8 cellular contexts compared by ENCODE assay signal in the genomic region with DNA sequence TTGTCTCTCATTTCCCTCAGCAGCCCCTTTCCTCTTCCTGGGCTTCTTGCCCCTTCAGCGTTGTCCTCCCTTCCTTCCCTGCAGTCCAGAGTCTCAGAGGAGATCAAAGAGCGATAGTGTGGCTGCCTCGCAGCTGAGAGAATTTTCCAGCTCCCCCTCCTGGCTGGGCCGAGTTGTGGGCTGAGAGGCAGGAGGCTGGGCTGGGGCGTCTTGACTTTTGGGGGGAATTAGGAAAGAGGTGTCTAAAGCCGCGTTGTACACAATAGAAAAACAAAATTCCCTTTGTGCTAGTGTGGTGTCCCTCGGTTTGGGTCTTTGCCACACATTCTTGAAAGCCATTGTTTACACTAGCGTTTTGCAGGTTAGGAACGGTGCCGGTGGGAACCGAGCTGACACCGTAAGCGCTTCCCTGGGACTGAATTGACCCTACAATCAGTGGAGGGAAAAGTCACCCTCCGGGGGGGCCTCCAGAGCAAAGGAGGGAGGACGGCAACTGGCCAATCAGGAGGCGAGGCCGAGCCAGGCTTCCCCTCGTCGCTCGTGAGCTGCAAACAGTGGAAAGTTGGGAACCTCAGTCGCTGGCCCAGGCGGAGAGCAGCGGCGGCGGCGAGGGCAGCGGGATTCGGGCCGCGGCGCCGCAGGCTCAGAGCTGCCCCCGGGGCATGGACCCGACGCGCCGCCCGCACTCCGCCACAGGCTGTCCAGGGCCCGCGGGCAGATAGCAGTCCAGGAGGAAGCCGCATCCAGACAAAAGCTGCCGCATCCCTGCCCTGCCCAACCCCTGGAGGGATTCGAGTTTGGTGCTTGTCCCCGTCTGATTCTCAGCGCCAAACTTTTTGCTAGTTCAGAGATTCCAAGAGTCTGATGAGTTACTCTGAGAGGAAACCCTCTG. TPM values are rescaled to one million over a fixed set of nuclear protein-coding genes. Genes with fewer than 3 reads are reported as not detected.
DNase-seq lines count a peak whose midpoint lies in the region; ATAC-seq and TF ChIP-seq lines count a peak whose summit lies in the region.

TSS of gene HMCN1 (plus strand) at position 574 of the 892 bp plus-strand sequence. CDS start 389 bp downstream, outside the sequence.

- no peak within 1 kb of the TSS for H2AFZ ChIP-seq in neural cell (ENCODE audit: low read depth, low read length)

- no peaks in the 10 kb centered on the region for H3K9me3 Mint-ChIP-seq in glutamatergic neuron (ENCODE audit: unreplicated experiment)

- no peaks in the 10 kb centered on the region for H3K36me3 ChIP-seq in neural cell (ENCODE audit: insufficient read depth, low read length)

- H3K27ac ChIP-seq in neural cell (ENCODE audit: low read length) = no peak within 1 kb of the TSS

- H3K4me2 ChIP-seq in neural cell (ENCODE audit: low read length) = peak within 1 kb of the TSS; percentile 4

- H3K4me3 ChIP-seq in neural cell (ENCODE audit: low read length) = peak within 1 kb of the TSS; percentile 59

- peaks cover 5% of the 10 kb centered on the region for H3K4me1 Mint-ChIP-seq in glutamatergic neuron (ENCODE audit: low read depth, unreplicated experiment)

- ATAC-seq in GM19351 (IDR thresholded peaks at IDR 0.05; ENCODE audit: unreplicated experiment) = peak; percentile 40
- no peak for ATAC-seq in GM18498 (IDR thresholded peaks at IDR 0.05; ENCODE audit: unreplicated experiment)
- no peak for ATAC-seq in GM19463 (IDR thresholded peaks at IDR 0.05; ENCODE audit: unreplicated experiment)

- H3K79me2 ChIP-seq in neural cell (replicated peaks; ENCODE audit: insufficient read depth, low read length) = no peaks in the 10 kb centered on the region

- no peaks in the 10 kb centered on the region for H3K36me3 Mint-ChIP-seq in glutamatergic neuron (ENCODE audit: unreplicated experiment)

- peaks cover 25% of the 10 kb centered on the region for H3K27me3 ChIP-seq in neural cell (ENCODE audit: insufficient read depth, low read depth, low read length)

- no peak for TF ChIP-seq EP300 in neural cell (conservative IDR thresholded peaks at IDR 0.05; ENCODE audit: poor library complexity, severe bottlenecking)

- peak within 1 kb of the TSS; percentile 15 for H3K27ac Mint-ChIP-seq in glutamatergic neuron (ENCODE audit: unreplicated experiment)

- no peaks in the 10 kb centered on the region for H3K9me2 ChIP-seq in neural cell (ENCODE audit: insufficient read depth, low read length)

- no peak for DNase-seq in AG09319 (ENCODE audit: extremely low read depth, low read depth)
- peak; percentile 51 to 87 for DNase-seq in NCI-H526 (lab: John Stamatoyannopoulos, UW)
- peak; percentile 15 for DNase-seq in activated naive CD4-positive, alpha-beta T cell treated with anti-CD3 and anti-CD28 coated beads, Interleukin-2, amount 50 U/mL, for 16 hours
- peak; percentile 63 for DNase-seq in glutamatergic neuron

- H3K4me3 Mint-ChIP-seq in glutamatergic neuron (ENCODE audit: unreplicated experiment) = peak within 1 kb of the TSS; percentile 85

- H4K20me1 ChIP-seq in neural cell (ENCODE audit: insufficient read depth) = no peaks in the 10 kb centered on the region

- no peak within 1 kb of the TSS for H3K9ac ChIP-seq in neural cell (ENCODE audit: low read length)

- H3K9me3 ChIP-seq in neural cell (ENCODE audit: low read length) = no peaks in the 10 kb centered on the region

- TF ChIP-seq RAD21 in neural cell (conservative IDR thresholded peaks at IDR 0.05) = no peak

- TF ChIP-seq CTCF in AG09319 (IDR thresholded peaks at IDR 0.05; ENCODE audit: low read depth, low read length) (peak; percentile 50), glutamatergic neuron (IDR thresholded peaks at IDR 0.05; ENCODE audit: partially characterized antibody, unreplicated experiment) (no peak), neural cell (IDR thresholded peaks at IDR 0.05; ENCODE audit: poor library complexity, severe bottlenecking) (peak; percentile 34)

- H3K27me3 Mint-ChIP-seq in glutamatergic neuron (ENCODE audit: unreplicated experiment) = peaks cover 3% of the 10 kb centered on the region

- no peaks in the 10 kb centered on the region for H3F3A ChIP-seq in neural cell (ENCODE audit: insufficient read depth, low read length, poor library complexity, severe bottlenecking)

TF ChIP-seq in neural cell, 6 proteins besides CTCF, POLR2A, EP300 and RAD21:
- TF ChIP-seq EZH2 (IDR thresholded peaks at IDR 0.05; ENCODE audit: borderline replicate concordance, insufficient read depth, low read length, poor library complexity, severe bottlenecking) (no peak), SMC3 (conservative IDR thresholded peaks at IDR 0.05; ENCODE audit: poor library complexity) (no peak), POLR2AphosphoS5 (IDR thresholded peaks at IDR 0.05) (no peak), MXI1 (conservative IDR thresholded peaks at IDR 0.05; ENCODE audit: poor library complexity, severe bottlenecking) (no peak), TAF1 (IDR thresholded peaks at IDR 0.05; ENCODE audit: low read depth) (no peak)
- TF ChIP-seq, protein P1, sequence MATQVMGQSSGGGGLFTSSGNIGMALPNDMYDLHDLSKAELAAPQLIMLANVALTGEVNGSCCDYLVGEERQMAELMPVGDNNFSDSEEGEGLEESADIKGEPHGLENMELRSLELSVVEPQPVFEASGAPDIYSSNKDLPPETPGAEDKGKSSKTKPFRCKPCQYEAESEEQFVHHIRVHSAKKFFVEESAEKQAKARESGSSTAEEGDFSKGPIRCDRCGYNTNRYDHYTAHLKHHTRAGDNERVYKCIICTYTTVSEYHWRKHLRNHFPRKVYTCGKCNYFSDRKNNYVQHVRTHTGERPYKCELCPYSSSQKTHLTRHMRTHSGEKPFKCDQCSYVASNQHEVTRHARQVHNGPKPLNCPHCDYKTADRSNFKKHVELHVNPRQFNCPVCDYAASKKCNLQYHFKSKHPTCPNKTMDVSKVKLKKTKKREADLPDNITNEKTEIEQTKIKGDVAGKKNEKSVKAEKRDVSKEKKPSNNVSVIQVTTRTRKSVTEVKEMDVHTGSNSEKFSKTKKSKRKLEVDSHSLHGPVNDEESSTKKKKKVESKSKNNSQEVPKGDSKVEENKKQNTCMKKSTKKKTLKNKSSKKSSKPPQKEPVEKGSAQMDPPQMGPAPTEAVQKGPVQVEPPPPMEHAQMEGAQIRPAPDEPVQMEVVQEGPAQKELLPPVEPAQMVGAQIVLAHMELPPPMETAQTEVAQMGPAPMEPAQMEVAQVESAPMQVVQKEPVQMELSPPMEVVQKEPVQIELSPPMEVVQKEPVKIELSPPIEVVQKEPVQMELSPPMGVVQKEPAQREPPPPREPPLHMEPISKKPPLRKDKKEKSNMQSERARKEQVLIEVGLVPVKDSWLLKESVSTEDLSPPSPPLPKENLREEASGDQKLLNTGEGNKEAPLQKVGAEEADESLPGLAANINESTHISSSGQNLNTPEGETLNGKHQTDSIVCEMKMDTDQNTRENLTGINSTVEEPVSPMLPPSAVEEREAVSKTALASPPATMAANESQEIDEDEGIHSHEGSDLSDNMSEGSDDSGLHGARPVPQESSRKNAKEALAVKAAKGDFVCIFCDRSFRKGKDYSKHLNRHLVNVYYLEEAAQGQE (IDR thresholded peaks at IDR 0.05; ENCODE audit: borderline replicate concordance) = no peak

RNA-seq across cellular contexts. Expression of gene HMCN1, which starts in this region (rescaled TPM):
- 0.93 TPM for total RNA-seq in glutamatergic neuron (ENCODE audit: unreplicated experiment)
- polyA plus RNA-seq in neural cell = 0.02 and 0.66 TPM in 2 replicates
- 0.46 and 0.49 TPM in 2 replicates for polyA minus RNA-seq in neural cell

Comparison
In these comparisons a context has a peak if more than half of its experiments do, and no peak if none do; other contexts are left out.
1. Peak in DNase-seq in glutamatergic neuron; RNA of the gene not detected or under 1 TPM.